Comparison of ENCODE assay signal across 25 cellular contexts in the genomic region with DNA sequence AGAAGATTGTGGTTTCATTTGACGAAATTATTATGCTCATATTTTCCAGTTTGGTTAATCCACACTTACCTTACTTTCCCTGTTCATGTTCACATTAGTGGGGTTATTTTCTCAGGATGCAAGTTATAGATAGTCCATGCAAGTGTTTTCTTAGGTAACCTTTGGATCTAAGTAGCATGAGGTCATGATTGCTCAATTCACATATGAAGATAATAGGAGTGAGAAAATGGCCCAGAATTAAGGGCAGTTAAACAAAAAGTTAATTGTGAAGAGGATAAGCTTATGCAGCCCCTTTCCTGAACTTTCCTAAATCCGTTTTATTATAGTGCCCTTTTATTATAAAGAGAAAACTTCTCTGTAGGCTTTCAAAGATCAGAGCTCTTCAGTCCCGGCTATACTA.
"Had no signal": no experiment of that assay in that cellular context is flagged by ENCODE, and none has a peak within 500 bp of the region (broad histone marks: within the 10 kb centered on the region; RNA-seq: fewer than 3 reads in every experiment).

No MANE protein-coding gene starts in this region.

- H3K4me3 ChIP-seq: cardiac muscle cell had no signal

- FAIRE-seq: astrocyte, RCC 7860 had no signal

- ATAC-seq: activated naive CD4-positive, alpha-beta T cell treated with anti-CD3 and anti-CD28 coated beads, Interleukin-2, amount 50 U/mL, for 72 hours; activated naive CD8-positive, alpha-beta T cell treated with anti-CD3 and anti-CD28 coated beads, Interleukin-2, amount 50 U/mL, for 24 hours; activated T-cell treated with anti-CD3 and anti-CD28 coated beads, Interleukin-2, amount 50 U/mL, for 4 hours; T-helper 17 cell had no signal

- H3K27ac ChIP-seq: cardiac muscle cell, VCaP had no signal

- H3K27me3 ChIP-seq: cardiac muscle cell had no signal

- H3K36me3 ChIP-seq: cardiac muscle cell had no signal

- DNase-seq: activated CD4-positive, alpha-beta memory T cell treated with anti-CD3 and anti-CD28 coated beads for 36 hours; activated CD4-positive, alpha-beta T cell treated with anti-CD3 and anti-CD28 coated beads, Interleukin-2, amount 10 ng/mL, durations not matched to agents 7 days and 5 days; activated CD4-positive, CD25-positive, alpha-beta regulatory T cell; activated CD8-positive, alpha-beta memory T cell treated with anti-CD3 and anti-CD28 coated beads for 24 hours; activated effector memory CD4-positive, alpha-beta T cell treated with anti-CD3 and anti-CD28 coated beads, Interleukin-2, amount 50 U/mL, for 16 hours; activated naive CD4-positive, alpha-beta T cell treated with Interleukin-2 at 50 U/mL for 16 hours; activated naive CD8-positive, alpha-beta T cell treated with anti-CD3 and anti-CD28 coated beads, Interleukin-2, amount 50 U/mL, for 24 hours; activated T-cell treated with anti-CD3 and anti-CD28 coated beads, Interleukin-2, amount 50 U/mL, for 4 hours; amygdala; cerebellar nuclear complex; KBM-7; NCI-H1048; NCI-H146; NCI-H187 treated with DMSO at 0.1 percent for 48 hours; NCI-H2081 treated with DMSO at 0.1 percent for 48 hours; NCI-H446; NCI-H524; SIG-M5; T-helper 17 cell; T1000 had no signal
